9 cellular contexts compared by ENCODE assay signal in genomic region chr17:6496116-6496481, GRCh38. TPM values are rescaled to one million over a fixed set of nuclear protein-coding genes. Genes with fewer than 3 reads are reported as not detected.
A peak's percentile ranks its signal among the peaks of the same experiment; 100 is the strongest.
DNase-seq lines count a peak whose midpoint lies in the region; ATAC-seq and TF ChIP-seq lines count a peak whose summit lies in the region.
"Had no signal": no experiment of that assay in that cellular context is flagged by ENCODE, and none has a peak within 500 bp of the region (broad histone marks: within the 10 kb centered on the region; RNA-seq: fewer than 3 reads in every experiment).

No MANE protein-coding gene starts in this region.

- TF ChIP-seq CTCF in endothelial cell (IDR thresholded peaks at IDR 0.05; ENCODE audit: unreplicated experiment): no peak

- no peaks in the 10 kb centered on the region for H3K36me3 Mint-ChIP-seq in activated T-cell treated with anti-CD3 and anti-CD28 coated beads, Interleukin-2, amount 50 U/mL, for 4 hours (ENCODE audit: insufficient read depth)
- H3K36me3 Mint-ChIP-seq in endothelial cell (ENCODE audit: low read depth, unreplicated experiment): no peaks in the 10 kb centered on the region
- H3K36me3 Mint-ChIP-seq in stimulated activated memory B cell treated with anti-CD40 and anti-IgM and Interleukin-4, amounts not matched to agents 10 μg/mL and 1 μg/mL and 100 μg/mL, for 72 hours: no peaks in the 10 kb centered on the region

- peak; percentile 61 to 63 for ATAC-seq in activated T-cell treated with anti-CD3 and anti-CD28 coated beads, Interleukin-2, amount 50 U/mL, for 4 hours
- peak; percentile 44 for ATAC-seq in stimulated activated memory B cell treated with anti-CD40 and anti-IgM and Interleukin-4, amounts not matched to agents 10 μg/mL and 1 μg/mL and 100 μg/mL, for 72 hours
- ATAC-seq in GM18519 (IDR thresholded peaks at IDR 0.05; ENCODE audit: low FRiP score, unreplicated experiment): no peak
- ATAC-seq: left ventricle myocardium superior had no signal

- H3K4me3 Mint-ChIP-seq in activated T-cell treated with anti-CD3 and anti-CD28 coated beads, Interleukin-2, amount 50 U/mL, for 4 hours: peak overlapping the region; percentile 12
- H3K4me3 Mint-ChIP-seq in endothelial cell (ENCODE audit: unreplicated experiment): peak overlapping the region; percentile 47
- peak overlapping the region; percentile 51 for H3K4me3 Mint-ChIP-seq in stimulated activated memory B cell treated with anti-CD40 and anti-IgM and Interleukin-4, amounts not matched to agents 10 μg/mL and 1 μg/mL and 100 μg/mL, for 72 hours

- peak overlapping the region; percentile 78 for H3K27ac Mint-ChIP-seq in endothelial cell (ENCODE audit: unreplicated experiment)
- H3K27ac Mint-ChIP-seq in stimulated activated memory B cell treated with anti-CD40 and anti-IgM and Interleukin-4, amounts not matched to agents 10 μg/mL and 1 μg/mL and 100 μg/mL, for 72 hours: peak overlapping the region; percentile 8

- H3K27me3 Mint-ChIP-seq in activated T-cell treated with anti-CD3 and anti-CD28 coated beads, Interleukin-2, amount 50 U/mL, for 4 hours (ENCODE audit: low read depth): peaks cover 4% of the 10 kb centered on the region
- H3K27me3 Mint-ChIP-seq in endothelial cell (ENCODE audit: unreplicated experiment): no peaks in the 10 kb centered on the region
- H3K27me3 Mint-ChIP-seq in stimulated activated memory B cell treated with anti-CD40 and anti-IgM and Interleukin-4, amounts not matched to agents 10 μg/mL and 1 μg/mL and 100 μg/mL, for 72 hours: peaks cover 24% of the 10 kb centered on the region

- H3K9me3 Mint-ChIP-seq in activated T-cell treated with anti-CD3 and anti-CD28 coated beads, Interleukin-2, amount 50 U/mL, for 4 hours: no peaks in the 10 kb centered on the region
- no peaks in the 10 kb centered on the region for H3K9me3 Mint-ChIP-seq in endothelial cell (ENCODE audit: unreplicated experiment)
- H3K9me3 Mint-ChIP-seq in stimulated activated memory B cell treated with anti-CD40 and anti-IgM and Interleukin-4, amounts not matched to agents 10 μg/mL and 1 μg/mL and 100 μg/mL, for 72 hours: no peaks in the 10 kb centered on the region

- DNase-seq in activated T-cell treated with anti-CD3 and anti-CD28 coated beads, Interleukin-2, amount 50 U/mL, for 4 hours: no peak
- DNase-seq in activated T-cell treated with anti-CD3 and anti-CD28 coated beads, Interleukin-2, amount 50 U/mL, for 1 hour: no peak
- DNase-seq in NCI-H82 (lab: John Stamatoyannopoulos, UW) (peak; percentile 94), endothelial cell (ENCODE audit: low spot score) (peak; percentile 61), T-helper 9 cell (no peak), occipital lobe (lab: John Stamatoyannopoulos, UW) (no peak)
- DNase-seq: left ventricle myocardium superior had no signal

- H3K4me1 Mint-ChIP-seq in activated T-cell treated with anti-CD3 and anti-CD28 coated beads, Interleukin-2, amount 50 U/mL, for 4 hours (ENCODE audit: low read depth): peaks cover 15% of the 10 kb centered on the region
- peaks cover 45% of the 10 kb centered on the region for H3K4me1 Mint-ChIP-seq in endothelial cell (ENCODE audit: unreplicated experiment)
- H3K4me1 Mint-ChIP-seq in stimulated activated memory B cell treated with anti-CD40 and anti-IgM and Interleukin-4, amounts not matched to agents 10 μg/mL and 1 μg/mL and 100 μg/mL, for 72 hours: peaks cover 25% of the 10 kb centered on the region

RNA-seq across cellular contexts. Expression of gene PIMREG, which starts 51.8 kb away (rescaled TPM):
- total RNA-seq in activated T-cell treated with anti-CD3 and anti-CD28 coated beads, Interleukin-2, amount 50 U/mL, for 4 hours: 1 to 10 TPM in 2 of 3 donors, under 1 TPM in 1; 0.82 to 1.9 (median 1.7) TPM
- total RNA-seq in endothelial cell (ENCODE audit: unreplicated experiment) (9.1 TPM), occipital lobe (5.9 TPM)
- total RNA-seq: left ventricle myocardium superior had no signal

Comparison
In these comparisons a context has a peak if more than half of its experiments do, and no peak if none do; other contexts are left out.
1. DNase-seq: peak in NCI-H82 (single experiment) and endothelial cell (single experiment); none in activated T-cell treated with anti-CD3 and anti-CD28 coated beads, Interleukin-2, amount 50 U/mL, for 4 hours (single experiment), activated T-cell treated with anti-CD3 and anti-CD28 coated beads, Interleukin-2, amount 50 U/mL, for 1 hour (single experiment), T-helper 9 cell (single experiment) and occipital lobe (single experiment).
2. Peak in every context shown above with its lines, with median percentiles within 50 percentile points of each other: H3K4me3 Mint-ChIP-seq.